Comparison of ENCODE assay signal across 19 cellular contexts in genomic region chr1:98884864-98885263, GRCh38.
"Had no signal": no experiment of that assay in that cellular context is flagged by ENCODE, and none has a peak within 500 bp of the region (broad histone marks: within the 10 kb centered on the region; RNA-seq: fewer than 3 reads in every experiment).

No MANE protein-coding gene starts in this region.

- H3K27me3 ChIP-seq: pancreas, sigmoid colon, stomach, testis, upper lobe of right lung had no signal

- H3K4me1 ChIP-seq: pancreas, sigmoid colon, spleen, stomach, testis, upper lobe of right lung had no signal

- FAIRE-seq: islet of Langerhans, pancreas had no signal

- H3K27ac ChIP-seq: pancreas, sigmoid colon, spleen, stomach, testis, upper lobe of right lung had no signal

- DNase-seq: activated B cell treated with CpG ODN at 0.5 μM for 24 hours; activated CD4-positive, alpha-beta T cell treated with anti-CD3 and anti-CD28 coated beads for 48 hours; activated CD8-positive, alpha-beta memory T cell treated with anti-CD3 and anti-CD28 coated beads, Interleukin-2, amount 50 U/mL, for 4 hours; activated CD8-positive, alpha-beta T cell treated with anti-CD3 and anti-CD28 coated beads, Interleukin-2, amount 10 ng/mL, durations not matched to agents 7 days and 5 days; activated effector memory CD4-positive, alpha-beta T cell treated with anti-CD3 and anti-CD28 coated beads, Interleukin-2, amount 50 U/mL, for 16 hours; activated naive CD8-positive, alpha-beta T cell treated with anti-CD3 and anti-CD28 coated beads for 36 hours; activated T-cell treated with anti-CD3 and anti-CD28 coated beads, Interleukin-2, amount 50 U/mL, for 48 hours; endodermal cell; erythroblast; naive B cell; pancreas; sigmoid colon; spleen; stomach; T-helper 2 cell; testis; upper lobe of right lung had no signal

- H3K9me3 ChIP-seq: pancreas, sigmoid colon, testis, upper lobe of right lung had no signal

- H3K4me3 ChIP-seq: pancreas, sigmoid colon, spleen, stomach, testis, upper lobe of right lung had no signal

- ATAC-seq: activated CD8-positive, alpha-beta T cell treated with anti-CD3 and anti-CD28 coated beads, Interleukin-2, amount 10 ng/mL, durations not matched to agents 7 days and 5 days; left lobe of liver; pancreas; upper lobe of right lung had no signal

- H3K36me3 ChIP-seq: pancreas, sigmoid colon, spleen, stomach, upper lobe of right lung had no signal
